ENCODE assay signal across 8 cellular contexts in the genomic region with DNA sequence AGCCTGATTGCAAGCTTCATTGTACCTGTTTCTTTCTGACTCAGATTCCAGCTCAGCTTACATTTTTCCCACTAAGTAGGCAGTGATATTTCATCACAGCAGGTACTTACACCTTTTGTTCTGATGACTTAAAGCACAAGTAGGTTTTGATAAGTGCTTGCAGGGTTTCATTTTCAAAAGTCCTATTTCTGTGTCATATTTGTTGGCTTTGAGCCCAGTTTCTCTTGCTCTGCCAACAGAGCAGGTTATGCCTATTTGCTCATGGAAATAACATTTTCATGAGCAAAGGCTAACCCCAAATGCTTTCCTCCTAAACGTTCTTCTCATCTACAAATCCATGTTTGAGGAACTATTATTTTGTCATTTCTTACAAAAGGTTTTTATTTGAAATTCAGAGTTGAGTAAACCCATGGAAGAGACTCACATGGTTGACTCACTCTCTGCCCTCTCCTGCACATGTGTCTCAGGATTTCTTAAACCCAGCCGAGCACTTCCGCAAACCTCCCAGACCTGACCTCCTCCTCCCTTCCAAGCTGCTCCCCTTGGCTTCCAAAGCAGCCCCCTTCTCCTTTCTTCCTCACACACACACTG. TPM values are rescaled to one million over a fixed set of nuclear protein-coding genes. Genes with fewer than 3 reads are reported as not detected.
A peak's percentile ranks its signal among the peaks of the same experiment; 100 is the strongest.
DNase-seq lines count a peak whose midpoint lies in the region; ATAC-seq and TF ChIP-seq lines count a peak whose summit lies in the region.

No MANE protein-coding gene starts in this region.

- no peaks in the 10 kb centered on the region for H3K36me3 ChIP-seq in CD8-positive, alpha-beta T cell (ENCODE audit: insufficient read depth, low read length)
- H3K36me3 ChIP-seq in mucosa of descending colon (ENCODE audit: low read depth): no peaks in the 10 kb centered on the region

- H3K27ac Mint-ChIP-seq in CD8-positive, alpha-beta T cell: peak overlapping the region; percentile 86
- H3K27ac Mint-ChIP-seq in MCF 10A (ENCODE audit: low read depth, unreplicated experiment) (peak overlapping the region; percentile 83), endothelial cell (ENCODE audit: unreplicated experiment) (no peak overlapping the region)

- peak overlapping the region; percentile 7 for H3K27ac ChIP-seq in CD8-positive, alpha-beta T cell (ENCODE audit: low read depth, low read length)

- H3K27me3 Mint-ChIP-seq in CD8-positive, alpha-beta T cell (ENCODE audit: low read depth): no peaks in the 10 kb centered on the region
- H3K27me3 Mint-ChIP-seq in MCF 10A (ENCODE audit: insufficient read depth, unreplicated experiment): no peaks in the 10 kb centered on the region
- H3K27me3 Mint-ChIP-seq in endothelial cell (ENCODE audit: unreplicated experiment): peaks cover 4% of the 10 kb centered on the region

- peaks cover 32% of the 10 kb centered on the region for H3K4me1 Mint-ChIP-seq in CD8-positive, alpha-beta T cell (ENCODE audit: low read depth)
- H3K4me1 Mint-ChIP-seq in MCF 10A (ENCODE audit: insufficient read depth, unreplicated experiment) (peaks cover 36% of the 10 kb centered on the region), endothelial cell (ENCODE audit: unreplicated experiment) (peaks cover 6% of the 10 kb centered on the region)

- no TSS peak for BruUV-seq in MCF 10A (replicated peaks; lab: Mats Ljungman, UMichigan)

- ATAC-seq in CD8-positive, alpha-beta T cell: peak; percentile 62
- ATAC-seq in GM19324 (IDR thresholded peaks at IDR 0.05; ENCODE audit: low FRiP score, unreplicated experiment) (peak; percentile 79), HG03442 (IDR thresholded peaks at IDR 0.05; ENCODE audit: unreplicated experiment) (peak; percentile 69), mucosa of descending colon (peak; percentile 75)

- intact Hi-C loops in CD8-positive, alpha-beta T cell (cut with DNase I, micrococcal nuclease): no loop called here
- intact Hi-C loops in MCF 10A (cut with micrococcal nuclease) (no loop called here), mucosa of descending colon (cut with DNase I, micrococcal nuclease) (no loop called here)

- POLR2A ChIA-PET in CD8-positive, alpha-beta T cell (lab: Charles Lee): no interaction called here
- POLR2A ChIA-PET in MCF 10A (lab: Yijun Ruan, JAX): interaction anchor here (0.6 to 2.6 kb wide), 17 partner anchors 9 to 910 kb away, joined by 3 to 22 read pairs (median 3); partner anchors contain the start of gene LTA4H

- H3K4me3 Mint-ChIP-seq in CD8-positive, alpha-beta T cell: peak overlapping the region; percentile 69
- peak overlapping the region; percentile 59 for H3K4me3 Mint-ChIP-seq in MCF 10A (ENCODE audit: unreplicated experiment)
- no peak overlapping the region for H3K4me3 Mint-ChIP-seq in endothelial cell (ENCODE audit: unreplicated experiment)

- no peak for DNase-seq in CD8-positive, alpha-beta T cell
- peak; percentile 77 for DNase-seq in NCI-H748 (lab: John Stamatoyannopoulos, UW; ENCODE audit: unreplicated experiment)
- DNase-seq in MCF 10A (ENCODE audit: unreplicated experiment): peak; percentile 94
- peak in 1 of 3 donors; percentile 43 for DNase-seq in mucosa of descending colon
- no peak for DNase-seq in globus pallidus (ENCODE audit: low spot score)
- no peak for DNase-seq in endothelial cell (ENCODE audit: low spot score)

- H3K9me3 ChIP-seq in CD8-positive, alpha-beta T cell (ENCODE audit: low read length): no peaks in the 10 kb centered on the region
- no peaks in the 10 kb centered on the region for H3K9me3 ChIP-seq in mucosa of descending colon

- CTCF ChIA-PET in CD8-positive, alpha-beta T cell (lab: Charles Lee): interaction anchor here (0.7 kb wide), 1 partner anchor 50 kb away, joined by 3 read pairs; no protein-coding TSS in a partner anchor
- CTCF ChIA-PET in MCF 10A (lab: Yijun Ruan, JAX): interaction anchor here (0.6 to 1.6 kb wide), 4 partner anchors 14 to 353 kb away, joined by 3 to 9 read pairs (median 4); partner anchors contain the start of gene CDK17

- H3K9me3 Mint-ChIP-seq in CD8-positive, alpha-beta T cell: no peaks in the 10 kb centered on the region
- H3K9me3 Mint-ChIP-seq in MCF 10A (ENCODE audit: unreplicated experiment): no peaks in the 10 kb centered on the region
- no peaks in the 10 kb centered on the region for H3K9me3 Mint-ChIP-seq in endothelial cell (ENCODE audit: unreplicated experiment)

- peaks cover 21% of the 10 kb centered on the region for H3K4me1 ChIP-seq in CD8-positive, alpha-beta T cell (ENCODE audit: insufficient read depth, low read length)
- peaks cover 20% of the 10 kb centered on the region for H3K4me1 ChIP-seq in mucosa of descending colon (ENCODE audit: low read depth)

- no peaks in the 10 kb centered on the region for H3K36me3 Mint-ChIP-seq in CD8-positive, alpha-beta T cell
- H3K36me3 Mint-ChIP-seq in MCF 10A (ENCODE audit: insufficient read depth, unreplicated experiment) (no peaks in the 10 kb centered on the region), endothelial cell (ENCODE audit: low read depth, unreplicated experiment) (no peaks in the 10 kb centered on the region)

- TF ChIP-seq CTCF in CD8-positive, alpha-beta T cell (IDR thresholded peaks at IDR 0.05): no peak
- TF ChIP-seq CTCF in MCF 10A (IDR thresholded peaks at IDR 0.05; ENCODE audit: unreplicated experiment) (no peak), mucosa of descending colon (IDR thresholded peaks at IDR 0.05) (no peak), endothelial cell (IDR thresholded peaks at IDR 0.05; ENCODE audit: unreplicated experiment) (no peak)

- no peaks in the 10 kb centered on the region for H3K27me3 ChIP-seq in CD8-positive, alpha-beta T cell (ENCODE audit: insufficient read depth, low read length)

- H3K4me3 ChIP-seq in CD8-positive, alpha-beta T cell (ENCODE audit: low read depth, low read length): no peak overlapping the region
- no peak overlapping the region for H3K4me3 ChIP-seq in mucosa of descending colon

RNA-seq across cellular contexts. Expression of gene LTA4H, which starts 12.3 kb away (rescaled TPM):
- 10 to 100 TPM; 38.4 to 42.9 TPM for total RNA-seq in CD8-positive, alpha-beta T cell
- 52.3 and 66.0 TPM in 2 replicates for total RNA-seq in MCF 10A (2022)
- total RNA-seq in mucosa of descending colon: 10 to 100 TPM; 52.8 to 68.2 (median 56.9) TPM
- total RNA-seq in endothelial cell (ENCODE audit: unreplicated experiment): 86.5 TPM

RNA-seq across cellular contexts. Expression of gene HAL, which starts 51.6 kb away (rescaled TPM):
- total RNA-seq in CD8-positive, alpha-beta T cell: under 1 TPM; 0.17 to 0.95 TPM
- total RNA-seq in MCF 10A (2022): 0.27 and 1.1 TPM in 2 replicates
- total RNA-seq in mucosa of descending colon: 1 to 10 TPM; 1.0 to 1.8 (median 1.5) TPM
- total RNA-seq in endothelial cell (ENCODE audit: unreplicated experiment): 1.1 TPM

Comparison
In these comparisons a context has a peak if more than half of its experiments do, and no peak if none do; other contexts are left out.
1. DNase-seq: peak in NCI-H748 (single experiment) and MCF 10A (single experiment); none in CD8-positive, alpha-beta T cell (0 of 7), globus pallidus (single experiment) and endothelial cell (single experiment).
2. Peak in every context shown above with its lines, with median percentiles within 50 percentile points of each other: ATAC-seq.